In the genomic region with DNA sequence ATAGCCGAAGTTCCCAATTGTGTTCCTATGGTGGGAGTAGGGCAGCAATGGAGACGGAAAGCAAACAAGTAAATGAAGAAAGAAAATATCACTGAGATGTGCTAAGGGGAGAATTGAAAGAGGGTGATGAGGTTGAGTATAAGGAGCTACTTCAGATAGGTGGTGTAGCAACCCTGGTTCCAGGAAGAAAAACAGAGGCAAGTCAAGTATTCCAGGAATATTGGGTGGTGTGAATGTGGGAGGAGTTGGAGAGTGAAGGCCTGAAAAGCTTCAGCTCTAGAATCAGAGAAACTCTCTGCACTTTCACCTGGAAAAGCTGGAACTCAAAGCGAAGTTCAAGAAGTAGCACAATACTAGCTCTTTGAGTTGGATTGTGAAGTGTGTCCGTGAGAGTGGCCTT, we compare ENCODE assay signal across 7 cellular contexts.
"Had no signal": no experiment of that assay in that cellular context is flagged by ENCODE, and none has a peak within 500 bp of the region (broad histone marks: within the 10 kb centered on the region; RNA-seq: fewer than 3 reads in every experiment).

No MANE protein-coding gene starts in this region.

- H3K9me3 ChIP-seq: HAP-1 had no signal

- ATAC-seq: HCT116, K562 had no signal

- H3K36me3 ChIP-seq: HAP-1 had no signal

- H3K4me3 ChIP-seq: HAP-1, K562 had no signal

- DNase-seq: GOT3, H7, HFFc6, IMR-90 had no signal
